In the genomic region with DNA sequence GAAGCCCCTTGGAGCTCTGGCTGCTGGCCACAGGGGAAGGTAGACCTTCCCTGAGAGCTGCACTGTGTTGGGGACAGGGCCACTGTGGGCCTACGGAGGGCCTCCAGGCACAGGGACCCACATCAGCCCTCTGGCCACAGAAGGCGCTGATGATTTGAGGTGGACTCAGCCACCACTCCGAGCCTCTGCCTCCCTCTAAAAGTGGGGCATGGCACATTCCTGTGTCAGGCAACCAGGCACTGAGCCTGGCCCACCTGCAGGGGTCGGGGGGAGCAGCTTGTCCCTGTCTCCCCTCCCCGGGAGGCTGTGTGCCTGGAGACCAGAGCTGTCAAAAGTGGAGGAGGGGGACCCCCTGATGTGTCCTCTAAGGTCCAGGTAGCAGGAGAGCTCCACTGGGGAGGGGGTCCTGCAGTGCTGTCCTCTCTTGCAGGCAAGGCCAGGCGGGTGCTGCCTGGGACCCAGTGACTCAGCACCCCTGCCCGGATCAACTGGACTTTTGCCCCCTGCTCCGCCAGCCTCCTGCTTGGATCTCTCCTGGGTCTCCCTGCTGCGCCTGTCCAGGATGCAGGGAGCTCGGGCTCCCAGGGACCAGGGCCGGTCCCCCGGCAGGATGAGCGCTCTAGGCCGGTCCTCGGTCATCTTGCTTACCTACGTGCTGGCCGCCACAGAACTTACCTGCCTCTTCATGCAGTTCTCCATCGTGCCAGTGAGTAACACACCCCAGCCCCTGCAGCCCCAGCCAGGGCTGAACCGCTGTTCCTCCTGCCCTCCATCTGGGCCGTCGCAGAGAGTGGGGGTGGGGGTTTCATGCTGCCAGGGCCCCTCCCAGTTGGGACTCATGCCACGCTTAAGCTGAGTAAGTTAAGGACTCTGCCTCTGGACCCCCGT, we compare ENCODE assay signal across 8 cellular contexts. TPM values are rescaled to one million over a fixed set of nuclear protein-coding genes. Genes with fewer than 3 reads are reported as not detected.
A peak's percentile ranks its signal among the peaks of the same experiment; 100 is the strongest.
DNase-seq lines count a peak whose midpoint lies in the region; ATAC-seq, FAIRE-seq and TF ChIP-seq lines count a peak whose summit lies in the region.

No MANE protein-coding gene starts in this region.

- no peak for TF ChIP-seq EP300 in K562 (IDR thresholded peaks at IDR 0.05; ENCODE audit: low read length)

- TF ChIP-seq RAD21 in K562 (CRISPR knock-in tag; conservative IDR thresholded peaks at IDR 0.05 in 1 of 2, IDR thresholded peaks at IDR 0.05 in 1 of 2): no peak

- TF ChIP-seq CTCF in AG04449 (IDR thresholded peaks at IDR 0.05; ENCODE audit: insufficient read depth, low read length, missing control alignments) (no peak), K562 (IDR thresholded peaks at IDR 0.05 in 2 of 3, conservative IDR thresholded peaks at IDR 0.05 in 1 of 3; ENCODE audit: insufficient read depth in 2 of 3, low read depth in 1 of 3, low read length in 3 of 3) (no peak), GM13976 (IDR thresholded peaks at IDR 0.05; ENCODE audit: borderline replicate concordance, control extremely low read depth, extremely low read depth, insufficient read depth, missing control alignments) (no peak)

- in situ Hi-C loops in K562 (cut with MboI): no loop called here
- in situ Hi-C loops in GM13976 (cut with MboI; ENCODE audit: low sequenced_read_pairs, unreplicated experiment): no loop called here

- ATAC-seq in HG02852 (IDR thresholded peaks at IDR 0.05; ENCODE audit: unreplicated experiment) (peak; percentile 10), K562 (peak; percentile 56), HG03175 (IDR thresholded peaks at IDR 0.05; ENCODE audit: unreplicated experiment) (no peak)

- H3K27ac ChIP-seq in K562 (ENCODE audit: extremely low read depth, low read depth, low read length): peak overlapping the region; percentile 87

- intact Hi-C loops in K562 (cut with micrococcal nuclease): no loop called here

- H2AFZ ChIP-seq in K562 (ENCODE audit: low read depth, low read length): peak overlapping the region; percentile 88

- 67% methylated on average over 14 of the region's 23 CpGs for WGBS in K562 (ENCODE audit: insufficient coverage, low coverage, missing lambda C conversion rate)

- POLR2A ChIA-PET in AG04449 (lab: Yijun Ruan, JAX): interaction anchor here (2.8 kb wide), 1 partner anchor 26 kb away, joined by 12 read pairs; a partner anchor contains a TSS
- POLR2A ChIA-PET in K562 (lab: Yijun Ruan, JAX): interaction anchor here (0.6 to 1.1 kb wide), 3 partner anchors 10 to 40 kb away, joined by 4 to 5 read pairs (median 5); a partner anchor contains a TSS

- TF ChIP-seq POLR2A in K562 (conservative IDR thresholded peaks at IDR 0.05): no peak

- no peak for FAIRE-seq in K562 (lab: Jason Lieb, UNC)

- H3K4me3 ChIP-seq in AG04449 (ENCODE audit: low read depth, low read length) (peak overlapping the region; percentile 75), K562 (peak overlapping the region; percentile 87), mononuclear cell (ENCODE audit: low read length) (peak overlapping the region; percentile 62)

- BruUV-seq in K562 (replicated peaks; lab: Mats Ljungman, UMichigan): no TSS peak

- peak overlapping the region; percentile 89 for H3K4me2 ChIP-seq in K562 (ENCODE audit: insufficient read depth, low read length)

- H3K27me3 ChIP-seq in K562 (ENCODE audit: control insufficient read depth in 2 of 2, insufficient read depth in 2 of 2, low read length in 2 of 2): no peaks in the 10 kb centered on the region
- H3K27me3 ChIP-seq in mononuclear cell (ENCODE audit: insufficient read depth, low read length): no peaks in the 10 kb centered on the region

- CTCF ChIA-PET in AG04449 (lab: Yijun Ruan, JAX): interaction anchor here (1.6 to 3.1 kb wide), 5 partner anchors 9 to 372 kb away, joined by 5 to 35 read pairs (median 12); no protein-coding TSS in a partner anchor
- CTCF ChIA-PET in K562 (lab: Yijun Ruan, JAX; ENCODE audit: low intra/inter-chr PET ratio): no interaction called here

- H3K36me3 ChIP-seq in K562 (ENCODE audit: control insufficient read depth, insufficient read depth, low read length): no peaks in the 10 kb centered on the region

- DNase-seq in AG04449 (ENCODE audit: low read depth, low spot score): no peak
- no peak for DNase-seq in K562 (ENCODE audit: extremely low read depth in 1 of 4, low spot score in 3 of 4)
- DNase-seq in GM13976 (ENCODE audit: low spot score): no peak
- no peak for DNase-seq in NCI-H446 treated with DMSO at 0.1 percent for 48 hours (lab: John Stamatoyannopoulos, UW)
- DNase-seq in kidney tubule cell (ENCODE audit: low spot score): no peak

- peaks cover 33 to 64% of the 10 kb centered on the region in 2 experiments for H3K4me1 ChIP-seq in K562 (replicated peaks in 1 of 2; ENCODE audit: control insufficient read depth in 2 of 2, insufficient read depth in 2 of 2, low read length in 2 of 2)
- H3K4me1 ChIP-seq in mononuclear cell (ENCODE audit: insufficient read depth, low read length): peaks cover 47% of the 10 kb centered on the region

- H3K9me1 ChIP-seq in K562 (ENCODE audit: control insufficient read depth, insufficient read depth, low read length): no peaks in the 10 kb centered on the region

- H3K79me2 ChIP-seq in K562 (ENCODE audit: control insufficient read depth, insufficient read depth, low read length): 0 out of 3 replicates have a peak, but pooled peaks cover 2% of the 10 kb centered on the region

- peak overlapping the region; percentile 74 to 92 for H3K9ac ChIP-seq in K562 (ENCODE audit: insufficient read depth in 1 of 2, low read depth in 2 of 2, low read length in 2 of 2)

- H3K9me3 ChIP-seq in K562 (replicated peaks; ENCODE audit: control insufficient read depth, insufficient read depth, low read depth, low read length) (no peaks in the 10 kb centered on the region), mononuclear cell (ENCODE audit: low read depth, low read length) (no peaks in the 10 kb centered on the region)

- H4K20me1 ChIP-seq in K562 (replicated peaks; ENCODE audit: control insufficient read depth, insufficient read depth, low read length): no peaks in the 10 kb centered on the region

TF ChIP-seq in K562, 482 proteins besides CTCF, POLR2A, EP300 and RAD21 (continues in another document):
- no peak for TF ChIP-seq ZNF347 (CRISPR knock-in tag; IDR thresholded peaks at IDR 0.05; ENCODE audit: low read depth)
- no peak for TF ChIP-seq KDM4B (IDR thresholded peaks at IDR 0.05; ENCODE audit: borderline replicate concordance in 2 of 2, low read depth in 1 of 2)
- TF ChIP-seq ZNF785 (CRISPR knock-in tag; IDR thresholded peaks at IDR 0.05): no peak
- TF ChIP-seq FOSL1 (tag; conservative IDR thresholded peaks at IDR 0.05): 0 out of 2 replicates have a peak, but pooled peaks have one; percentile 9
- TF ChIP-seq PTBP1 (IDR thresholded peaks at IDR 0.05; ENCODE audit: low read depth, low read length): no peak
- TF ChIP-seq HDAC6 (IDR thresholded peaks at IDR 0.05; ENCODE audit: low read depth, low read length): peak; percentile 11; the same call in 1 of the 2 replicates
- TF ChIP-seq, protein P1, sequence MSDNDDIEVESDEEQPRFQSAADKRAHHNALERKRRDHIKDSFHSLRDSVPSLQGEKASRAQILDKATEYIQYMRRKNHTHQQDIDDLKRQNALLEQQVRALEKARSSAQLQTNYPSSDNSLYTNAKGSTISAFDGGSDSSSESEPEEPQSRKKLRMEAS (CRISPR knock-in tag; IDR thresholded peaks at IDR 0.05): peak; percentile 33; the same call in 1 of the 2 replicates
- no peak for TF ChIP-seq FOXA3 (CRISPR knock-in tag; conservative IDR thresholded peaks at IDR 0.05 in 1 of 2, IDR thresholded peaks at IDR 0.05 in 1 of 2)
- peak; percentile 31; the same call in 1 of the 2 replicates for TF ChIP-seq NFE2 (IDR thresholded peaks at IDR 0.05; ENCODE audit: low read depth)

RNA-seq across cellular contexts. Expression of a gene that starts 17.5 kb away (rescaled TPM):
- 7.1 and 13.9 TPM in 2 replicates for total RNA-seq in K562 (2011; cell fraction: chromatin; rRNA removed; ENCODE audit: low replicate concordance)
- 20.5 and 24.5 TPM in 2 replicates for total RNA-seq in K562 (2011; cell fraction: nucleolus; rRNA removed)
- total RNA-seq in K562 (2011; cell fraction: nucleoplasm; rRNA removed): 10.9 and 11.1 TPM in 2 replicates
- total RNA-seq in K562 (2014; rRNA removed): 19.2 and 23.5 TPM in 2 replicates
- 3.5 and 4.0 TPM in 2 replicates for total RNA-seq in K562 (2014; rRNA removed; fragmentation: Illumina TruSeq; extraction: Trizol)
- total RNA-seq in K562 (2015; rRNA removed; fragmentation: Illumina TruSeq; extraction: Trizol): 2.8 and 3.5 TPM in 2 replicates
- 21.1 and 21.9 TPM in 2 replicates for total RNA-seq in K562 (2021)
- polyA plus RNA-seq in K562 (2011; rRNA removed): 9.2 and 17.4 TPM in 2 replicates
- 12.9 and 29.1 TPM in 2 replicates for polyA plus RNA-seq in K562 (2011; cell fraction: cytosol; rRNA removed)
- polyA plus RNA-seq in K562 (2011; cell fraction: nucleus; rRNA removed): 25.4 and 25.7 TPM in 2 replicates
- polyA plus RNA-seq in K562 (2012): 10.9 and 13.2 TPM in 2 replicates
- 3.9 and 5.2 TPM in 2 replicates for polyA plus RNA-seq in K562 (2014; fragmentation: Illumina TruSeq; extraction: Trizol)
- polyA plus RNA-seq in K562 (2014; fragmentation: Nextera tagmentation; extraction: Ambion mirVana): 10 to 100 TPM in 1 of 2 experiments, 1 to 10 TPM in 1; 9.3 to 18.7 TPM
- 11.0 and 13.0 TPM in 2 replicates for polyA plus RNA-seq in K562 (2014; rRNA removed)
- 4.8 and 6.4 TPM in 2 replicates for polyA minus RNA-seq in K562 (2011; rRNA and poly(A)+ RNA removed)
- 11.8 and 22.5 TPM in 2 replicates for polyA minus RNA-seq in K562 (2011; cell fraction: cytosol; rRNA and poly(A)+ RNA removed)
- polyA minus RNA-seq in K562 (2011; cell fraction: nucleus; rRNA and poly(A)+ RNA removed): 7.5 and 8.9 TPM in 2 replicates
- total RNA-seq in mononuclear cell: 12.2 TPM

RNA-seq across cellular contexts. Expression of a gene that starts 26.2 kb away (rescaled TPM):
- total RNA-seq in K562 (2011; cell fraction: chromatin; rRNA removed; ENCODE audit: low replicate concordance): 3.2 and 7.8 TPM in 2 replicates
- total RNA-seq in K562 (2011; cell fraction: nucleolus; rRNA removed): 13.6 and 14.7 TPM in 2 replicates
- 5.4 and 5.7 TPM in 2 replicates for total RNA-seq in K562 (2011; cell fraction: nucleoplasm; rRNA removed)
- total RNA-seq in K562 (2014; rRNA removed) (14.8 and 26.2 TPM in 2 replicates), K562 (2014; rRNA removed; fragmentation: Illumina TruSeq; extraction: Trizol) (0.70 and 0.76 TPM in 2 replicates), K562 (2015; rRNA removed; fragmentation: Illumina TruSeq; extraction: Trizol) (5.7 and 6.3 TPM in 2 replicates), K562 (2021) (42.4 and 43.2 TPM in 2 replicates), mononuclear cell (1.7 TPM)
- polyA plus RNA-seq in K562 (2011; rRNA removed) (4.7 and 4.9 TPM in 2 replicates), K562 (2014; fragmentation: Illumina TruSeq; extraction: Trizol) (4.0 and 24.8 TPM in 2 replicates), K562 (2014; fragmentation: Nextera tagmentation; extraction: Ambion mirVana) (under 1 TPM; 0.43 to 0.87 TPM), K562 (2014; rRNA removed) (33.6 and 37.8 TPM in 2 replicates)
- 19.3 and 101 TPM in 2 replicates for polyA plus RNA-seq in K562 (2011; cell fraction: cytosol; rRNA removed)
- 10.5 and 21.0 TPM in 2 replicates for polyA plus RNA-seq in K562 (2011; cell fraction: nucleus; rRNA removed)
- 26.8 and 31.0 TPM in 2 replicates for polyA plus RNA-seq in K562 (2012)
- 0.84 and 1.1 TPM in 2 replicates for polyA minus RNA-seq in K562 (2011; rRNA and poly(A)+ RNA removed)
- 14.8 and 27.2 TPM in 2 replicates for polyA minus RNA-seq in K562 (2011; cell fraction: cytosol; rRNA and poly(A)+ RNA removed)
- 11.8 and 14.1 TPM in 2 replicates for polyA minus RNA-seq in K562 (2011; cell fraction: nucleus; rRNA and poly(A)+ RNA removed)
